8 cellular contexts compared by ENCODE assay signal in genomic region chr18:21612125-21613100, GRCh38. TPM values are rescaled to one million over a fixed set of nuclear protein-coding genes. Genes with fewer than 3 reads are reported as not detected.
A peak's percentile ranks its signal among the peaks of the same experiment; 100 is the strongest.
DNase-seq lines count a peak whose midpoint lies in the region; TF ChIP-seq lines count a peak whose summit lies in the region.

TSS of gene SNRPD1 (plus strand) at chr18:21612314. CDS start at chr18:21612430, 116 bp downstream.

- H2BK15ac ChIP-seq in H9 (ENCODE audit: low read depth, low read length): no peak within 1 kb of the TSS; the same call in 1 of the 2 replicates

- H3K36me3 ChIP-seq in neural cell (ENCODE audit: insufficient read depth, low read length) (no peaks in the 10 kb centered on the region), stomach (peaks cover 4 to 24% (median 18%) of the 10 kb centered on the region in 4 donors)

- H3T11ph ChIP-seq in H9 (ENCODE audit: low read length): no peak within 1 kb of the TSS

- peak within 1 kb of the TSS; percentile 97 for H2BK120ac ChIP-seq in H9 (ENCODE audit: low read depth, low read length, poor library complexity, severe bottlenecking)

- peaks cover 0 to 5% of the 10 kb centered on the region in 2 experiments; a peak in 2 of 5 replicates for H3K9me3 Mint-ChIP-seq in H9

- H2AFZ ChIP-seq in H9 (ENCODE audit: low read length): no peak within 1 kb of the TSS
- peak within 1 kb of the TSS; percentile 93 for H2AFZ ChIP-seq in neural cell (ENCODE audit: low read depth, low read length)

- H3K27ac ChIP-seq in H9 (ENCODE audit: insufficient read length, low read depth, low read length): peak within 1 kb of the TSS; percentile 5
- peak within 1 kb of the TSS; percentile 88 for H3K27ac ChIP-seq in neural cell (ENCODE audit: low read length)
- peak within 1 kb of the TSS; percentile 63 to 93 (median 87) for H3K27ac ChIP-seq in stomach

- H4K5ac ChIP-seq in H9 (ENCODE audit: insufficient read length, low read depth, low read length): no peak within 1 kb of the TSS

- peak within 1 kb of the TSS; percentile 86 for H3K18ac ChIP-seq in H9 (ENCODE audit: insufficient read length, low read depth, low read length)

- H3K4me3 ChIP-seq in neural cell (ENCODE audit: low read length): peak within 1 kb of the TSS; percentile 95
- H3K4me3 ChIP-seq in stomach: peak within 1 kb of the TSS; percentile 70 to 97 (median 84)

- no peak for TF ChIP-seq POLR2A in stomach (IDR thresholded peaks at IDR 0.05)

- H3K27me3 ChIP-seq in H9 (ENCODE audit: insufficient read depth, low read length) (no peaks in the 10 kb centered on the region), neural cell (ENCODE audit: insufficient read depth, low read depth, low read length) (no peaks in the 10 kb centered on the region), stomach (no peaks in the 10 kb centered on the region)

- no peak within 1 kb of the TSS for H4K8ac ChIP-seq in H9 (replicated peaks; ENCODE audit: insufficient read length, low read depth, low read length)

- H3K56ac ChIP-seq in H9 (ENCODE audit: insufficient read length, low read depth, low read length): no peak within 1 kb of the TSS

- no peaks in the 10 kb centered on the region for H3F3A ChIP-seq in neural cell (ENCODE audit: insufficient read depth, low read length, poor library complexity, severe bottlenecking)

- no peak within 1 kb of the TSS for H2BK12ac ChIP-seq in H9 (ENCODE audit: insufficient read length, low read depth, low read length)

- peaks cover 16 to 30% of the 10 kb centered on the region in 2 experiments for H3K4me1 Mint-ChIP-seq in H9

- peak; percentile 53 for TF ChIP-seq RAD21 in neural cell (conservative IDR thresholded peaks at IDR 0.05)

- H2AK5ac ChIP-seq in H9 (ENCODE audit: insufficient read length, low read length): no peak within 1 kb of the TSS

- H3K79me2 ChIP-seq in H9 (ENCODE audit: insufficient read depth, low read length) (peaks cover 46% of the 10 kb centered on the region; the same call in 1 of the 2 replicates), neural cell (replicated peaks; ENCODE audit: insufficient read depth, low read length) (peaks cover 45% of the 10 kb centered on the region)

- H4K20me1 ChIP-seq in H9 (ENCODE audit: control insufficient read depth, insufficient read depth, insufficient read length) (no peaks in the 10 kb centered on the region), neural cell (ENCODE audit: insufficient read depth) (no peaks in the 10 kb centered on the region)

- H3K27me3 Mint-ChIP-seq in H9 (ENCODE audit: low read depth): no peaks in the 10 kb centered on the region; the same call in none of the 2 replicates

- H3K4me2 ChIP-seq in H9 (ENCODE audit: insufficient read depth, insufficient read length, low read length): peak within 1 kb of the TSS; percentile 69
- H3K4me2 ChIP-seq in neural cell (ENCODE audit: low read length): peak within 1 kb of the TSS; percentile 96

- H3K23me2 ChIP-seq in H9 (ENCODE audit: insufficient read length, low read depth, low read length, poor library complexity, severe bottlenecking): peaks cover 4% of the 10 kb centered on the region

- peak; percentile 92 for DNase-seq in GDM1 (lab: John Stamatoyannopoulos, UW)
- DNase-seq in H9: peak; percentile 92
- peak; percentile 91 for DNase-seq in M059J (ENCODE audit: low read depth)
- peak; percentile 83 to 90 for DNase-seq in SHP77 (lab: John Stamatoyannopoulos, UW)
- DNase-seq in activated effector memory CD4-positive, alpha-beta T cell treated with anti-CD3 and anti-CD28 coated beads, Interleukin-2, amount 50 U/mL, for 16 hours: peak; percentile 97
- peak; percentile 79 for DNase-seq in fibroblast of the conjunctiva (ENCODE audit: low read depth)
- peak; percentile 90 for DNase-seq in stomach

- H3K23ac ChIP-seq in H9 (ENCODE audit: insufficient read length, low read depth, low read length): no peak within 1 kb of the TSS

- TF ChIP-seq CTCF in H9 (conservative IDR thresholded peaks at IDR 0.05) (peak; percentile 96), neural cell (IDR thresholded peaks at IDR 0.05; ENCODE audit: poor library complexity, severe bottlenecking) (peak; percentile 98), stomach (IDR thresholded peaks at IDR 0.05) (peak in 5 of 7 experiments; percentile 87 to 95 (median 91))

- peak within 1 kb of the TSS; percentile 99 for H3K27ac Mint-ChIP-seq in H9

- H3K14ac ChIP-seq in H9 (ENCODE audit: insufficient read depth, low read length): peak within 1 kb of the TSS; percentile 81

- H3K4me3 Mint-ChIP-seq in H9: peak within 1 kb of the TSS; percentile 93 to 98

- peak within 1 kb of the TSS; percentile 67; the same call in 1 of the 2 replicates for H3K4ac ChIP-seq in H9 (ENCODE audit: low read depth, low read length)

- H3K9ac ChIP-seq in H9 (ENCODE audit: extremely low read depth, insufficient read length, low read length) (peak within 1 kb of the TSS; percentile 87), neural cell (ENCODE audit: low read length) (peak within 1 kb of the TSS; percentile 92)

- H3K9me3 ChIP-seq in H9 (ENCODE audit: control insufficient read depth, low read depth, low read length) (no peaks in the 10 kb centered on the region), neural cell (ENCODE audit: low read length) (no peaks in the 10 kb centered on the region), stomach (no peaks in the 10 kb centered on the region)

- TF ChIP-seq EP300 in neural cell (conservative IDR thresholded peaks at IDR 0.05; ENCODE audit: poor library complexity, severe bottlenecking) (peak; percentile 54), stomach (IDR thresholded peaks at IDR 0.05) (no peak)

- no peak within 1 kb of the TSS for H2BK20ac ChIP-seq in H9 (ENCODE audit: low read depth, low read length, poor library complexity, severe bottlenecking)

- H2BK5ac ChIP-seq in H9 (ENCODE audit: insufficient read length, low read length): no peak within 1 kb of the TSS

- H3K9me2 ChIP-seq in neural cell (ENCODE audit: insufficient read depth, low read length): no peaks in the 10 kb centered on the region

- H3K79me1 ChIP-seq in H9 (ENCODE audit: insufficient read depth, low read depth, low read length, poor library complexity, severe bottlenecking): no peaks in the 10 kb centered on the region

- H3K36me3 Mint-ChIP-seq in H9 (ENCODE audit: insufficient read depth in 1 of 3, low read depth in 3 of 3): peaks cover 26 to 37% (median 33%) of the 10 kb centered on the region in 3 experiments

- no peak within 1 kb of the TSS for H4K91ac ChIP-seq in H9 (ENCODE audit: insufficient read length, low read depth, low read length)

- H3K4me1 ChIP-seq in H9 (ENCODE audit: insufficient read depth, low read length) (no peaks in the 10 kb centered on the region), stomach (peaks cover 8 to 37% (median 23%) of the 10 kb centered on the region in 4 donors)

- intact Hi-C loops in stomach (cut with DNase I; ENCODE audit: low total_unique reads): loop anchor here (10.0 kb wide), 1 partner anchor 132 kb away; the partner anchor contains the start of gene MIB1

- WGBS in H9 (ENCODE audit: extremely low coverage, insufficient read length, low lambda C conversion rate): no CpG with 5 or more reads among the region's 59 CpGs
- 0 to 1% (median 0%) methylated on average over 39 to 59 of the region's 59 CpGs for WGBS in stomach, 5 donors

TF ChIP-seq in neural cell, 6 proteins besides CTCF, POLR2A, EP300 and RAD21:
- TF ChIP-seq SMC3 (conservative IDR thresholded peaks at IDR 0.05; ENCODE audit: poor library complexity): peak; percentile 62
- peak; percentile 99 for TF ChIP-seq MXI1 (conservative IDR thresholded peaks at IDR 0.05; ENCODE audit: poor library complexity, severe bottlenecking)
- peak; percentile 77 for TF ChIP-seq TAF1 (IDR thresholded peaks at IDR 0.05; ENCODE audit: low read depth)
- no peak for TF ChIP-seq EZH2 (IDR thresholded peaks at IDR 0.05; ENCODE audit: borderline replicate concordance, insufficient read depth, low read length, poor library complexity, severe bottlenecking)
- TF ChIP-seq POLR2AphosphoS5 (IDR thresholded peaks at IDR 0.05): peak; percentile 91
- TF ChIP-seq, protein P1, sequence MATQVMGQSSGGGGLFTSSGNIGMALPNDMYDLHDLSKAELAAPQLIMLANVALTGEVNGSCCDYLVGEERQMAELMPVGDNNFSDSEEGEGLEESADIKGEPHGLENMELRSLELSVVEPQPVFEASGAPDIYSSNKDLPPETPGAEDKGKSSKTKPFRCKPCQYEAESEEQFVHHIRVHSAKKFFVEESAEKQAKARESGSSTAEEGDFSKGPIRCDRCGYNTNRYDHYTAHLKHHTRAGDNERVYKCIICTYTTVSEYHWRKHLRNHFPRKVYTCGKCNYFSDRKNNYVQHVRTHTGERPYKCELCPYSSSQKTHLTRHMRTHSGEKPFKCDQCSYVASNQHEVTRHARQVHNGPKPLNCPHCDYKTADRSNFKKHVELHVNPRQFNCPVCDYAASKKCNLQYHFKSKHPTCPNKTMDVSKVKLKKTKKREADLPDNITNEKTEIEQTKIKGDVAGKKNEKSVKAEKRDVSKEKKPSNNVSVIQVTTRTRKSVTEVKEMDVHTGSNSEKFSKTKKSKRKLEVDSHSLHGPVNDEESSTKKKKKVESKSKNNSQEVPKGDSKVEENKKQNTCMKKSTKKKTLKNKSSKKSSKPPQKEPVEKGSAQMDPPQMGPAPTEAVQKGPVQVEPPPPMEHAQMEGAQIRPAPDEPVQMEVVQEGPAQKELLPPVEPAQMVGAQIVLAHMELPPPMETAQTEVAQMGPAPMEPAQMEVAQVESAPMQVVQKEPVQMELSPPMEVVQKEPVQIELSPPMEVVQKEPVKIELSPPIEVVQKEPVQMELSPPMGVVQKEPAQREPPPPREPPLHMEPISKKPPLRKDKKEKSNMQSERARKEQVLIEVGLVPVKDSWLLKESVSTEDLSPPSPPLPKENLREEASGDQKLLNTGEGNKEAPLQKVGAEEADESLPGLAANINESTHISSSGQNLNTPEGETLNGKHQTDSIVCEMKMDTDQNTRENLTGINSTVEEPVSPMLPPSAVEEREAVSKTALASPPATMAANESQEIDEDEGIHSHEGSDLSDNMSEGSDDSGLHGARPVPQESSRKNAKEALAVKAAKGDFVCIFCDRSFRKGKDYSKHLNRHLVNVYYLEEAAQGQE (IDR thresholded peaks at IDR 0.05; ENCODE audit: borderline replicate concordance): peak; percentile 82

RNA-seq across cellular contexts. Expression of gene SNRPD1, which starts in this region (rescaled TPM):
- total RNA-seq in H9 (2021) (174 and 178 TPM in 2 replicates), stomach (10 to 100 TPM in 1 of 5 donors, 1 to 10 TPM in 3, under 1 TPM in 1; 0.45 to 19.8 (median 5.8) TPM)
- 21.4 and 69.3 TPM in 2 replicates for total RNA-seq in M059J (2014; rRNA removed; shearing (Covaris generic))
- polyA plus RNA-seq in neural cell (51.1 and 68.2 TPM in 2 replicates), stomach (10 to 100 TPM; 18.2 to 27.4 (median 21.0) TPM)
- 20.9 and 36.1 TPM in 2 replicates for polyA minus RNA-seq in neural cell

Comparison
In these comparisons a context has a peak if more than half of its experiments do, and no peak if none do; other contexts are left out.
1. Peak in every context shown above with its lines: DNase-seq, H3K4me3 ChIP-seq and H3K27ac ChIP-seq.
2. H3K27ac ChIP-seq: peak in every context shown above with its lines; median percentile 88 in neural cell; 87 in stomach; 5 in H9.